Comparison of ENCODE assay signal across 11 cellular contexts in the genomic region with DNA sequence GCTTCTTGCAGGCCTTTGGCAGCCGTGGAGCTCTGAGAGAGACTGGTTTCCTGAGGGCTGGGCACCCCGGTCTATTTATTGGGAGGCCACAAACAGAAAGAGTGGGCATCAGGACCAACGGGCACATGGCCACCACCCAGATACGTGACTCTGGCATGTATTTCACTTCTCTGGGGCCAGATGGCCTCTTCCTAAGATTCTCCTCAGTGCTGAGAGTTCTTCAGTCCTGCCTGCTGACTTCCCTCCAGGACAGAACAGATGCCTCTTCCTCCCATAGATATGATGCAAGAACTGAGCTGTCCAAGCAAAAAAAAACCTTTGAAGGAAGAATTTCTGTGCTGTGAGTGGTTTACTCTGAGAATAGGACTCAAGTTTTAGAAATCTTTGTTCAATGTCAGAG.
DNase-seq lines count a peak whose midpoint lies in the region; ATAC-seq and TF ChIP-seq lines count a peak whose summit lies in the region.
"Had no signal": no experiment of that assay in that cellular context is flagged by ENCODE, and none has a peak within 500 bp of the region (broad histone marks: within the 10 kb centered on the region; RNA-seq: fewer than 3 reads in every experiment).

No MANE protein-coding gene starts in this region.

- no peak overlapping the region for H3K4me3 Mint-ChIP-seq in activated T-cell treated with anti-CD3 and anti-CD28 coated beads, Interleukin-2, amount 50 U/mL, for 72 hours
- H3K4me3 Mint-ChIP-seq in type B pancreatic cell: peak overlapping the region; percentile 9
- no peak overlapping the region for H3K4me3 Mint-ChIP-seq in activated naive CD8-positive, alpha-beta T cell treated with anti-CD3 and anti-CD28 coated beads for 36 hours
- H3K4me3 Mint-ChIP-seq: stimulated activated effector memory CD8-positive, alpha-beta T cell treated with anti-CD3 and anti-CD28 coated beads, Interleukin-12 subunit alpha, Interleukin-12 subunit beta, amount 100 ng/mL, for 72 hours had no signal

- DNase-seq in activated T-cell treated with anti-CD3 and anti-CD28 coated beads, Interleukin-2, amount 50 U/mL, for 72 hours: no peak
- DNase-seq in activated T-cell treated with anti-CD3 and anti-CD28 coated beads for 4 hours (no peak), WERI-Rb-1 (no peak), glomerular visceral epithelial cell (ENCODE audit: extremely low spot score) (peak; percentile 47), type B pancreatic cell (ENCODE audit: extremely low spot score, unreplicated experiment) (no peak), GM13977 (ENCODE audit: low spot score) (no peak)
- DNase-seq in activated naive CD8-positive, alpha-beta T cell treated with anti-CD3 and anti-CD28 coated beads for 36 hours: no peak
- DNase-seq: psoas muscle had no signal

- no peak overlapping the region for H3K4me3 ChIP-seq in WERI-Rb-1 (ENCODE audit: low read depth, low read length)
- H3K4me3 ChIP-seq: psoas muscle had no signal

- no peaks in the 10 kb centered on the region for H3K4me1 Mint-ChIP-seq in activated T-cell treated with anti-CD3 and anti-CD28 coated beads, Interleukin-2, amount 50 U/mL, for 72 hours (ENCODE audit: low read depth)
- H3K4me1 Mint-ChIP-seq in type B pancreatic cell (ENCODE audit: unreplicated experiment): peaks cover 52% of the 10 kb centered on the region
- H3K4me1 Mint-ChIP-seq in activated naive CD8-positive, alpha-beta T cell treated with anti-CD3 and anti-CD28 coated beads for 36 hours: no peaks in the 10 kb centered on the region
- H3K4me1 Mint-ChIP-seq: stimulated activated effector memory CD8-positive, alpha-beta T cell treated with anti-CD3 and anti-CD28 coated beads, Interleukin-12 subunit alpha, Interleukin-12 subunit beta, amount 100 ng/mL, for 72 hours had no signal

- H3K36me3 Mint-ChIP-seq in activated T-cell treated with anti-CD3 and anti-CD28 coated beads, Interleukin-2, amount 50 U/mL, for 72 hours (ENCODE audit: insufficient read depth in 2 of 2): no peaks in the 10 kb centered on the region
- peaks cover 23% of the 10 kb centered on the region for H3K36me3 Mint-ChIP-seq in type B pancreatic cell
- no peaks in the 10 kb centered on the region for H3K36me3 Mint-ChIP-seq in activated naive CD8-positive, alpha-beta T cell treated with anti-CD3 and anti-CD28 coated beads for 36 hours
- H3K36me3 Mint-ChIP-seq: stimulated activated effector memory CD8-positive, alpha-beta T cell treated with anti-CD3 and anti-CD28 coated beads, Interleukin-12 subunit alpha, Interleukin-12 subunit beta, amount 100 ng/mL, for 72 hours had no signal

- H3K27me3 ChIP-seq in WERI-Rb-1 (ENCODE audit: insufficient read depth, low read depth, severe bottlenecking): no peaks in the 10 kb centered on the region

- H3K9me3 Mint-ChIP-seq in activated T-cell treated with anti-CD3 and anti-CD28 coated beads, Interleukin-2, amount 50 U/mL, for 72 hours: no peaks in the 10 kb centered on the region
- H3K9me3 Mint-ChIP-seq in type B pancreatic cell: no peaks in the 10 kb centered on the region
- no peaks in the 10 kb centered on the region for H3K9me3 Mint-ChIP-seq in activated naive CD8-positive, alpha-beta T cell treated with anti-CD3 and anti-CD28 coated beads for 36 hours
- H3K9me3 Mint-ChIP-seq: activated T-helper 2 cell treated with anti-CD3 and anti-CD28 coated beads, Interferon-gamma antibody, Interleukin-2, Interleukin-4, amounts not matched to agents 10 μg/mL and 5 μg/mL and 100 μg/mL, durations not matched to agents 14 hours and 24 hours and 36 hours; stimulated activated effector memory CD8-positive, alpha-beta T cell treated with anti-CD3 and anti-CD28 coated beads, Interleukin-12 subunit alpha, Interleukin-12 subunit beta, amount 100 ng/mL, for 72 hours had no signal

- H3K27ac ChIP-seq in WERI-Rb-1: peak overlapping the region; percentile 67
- H3K27ac ChIP-seq: psoas muscle had no signal

- H3K27ac Mint-ChIP-seq in activated T-cell treated with anti-CD3 and anti-CD28 coated beads, Interleukin-2, amount 50 U/mL, for 72 hours: peak overlapping the region; percentile 5
- H3K27ac Mint-ChIP-seq in type B pancreatic cell: peak overlapping the region; percentile 50
- no peak overlapping the region for H3K27ac Mint-ChIP-seq in activated naive CD8-positive, alpha-beta T cell treated with anti-CD3 and anti-CD28 coated beads for 36 hours
- H3K27ac Mint-ChIP-seq: activated T-helper 2 cell treated with anti-CD3 and anti-CD28 coated beads, Interferon-gamma antibody, Interleukin-2, Interleukin-4, amounts not matched to agents 10 μg/mL and 5 μg/mL and 100 μg/mL, durations not matched to agents 14 hours and 24 hours and 36 hours; stimulated activated effector memory CD8-positive, alpha-beta T cell treated with anti-CD3 and anti-CD28 coated beads, Interleukin-12 subunit alpha, Interleukin-12 subunit beta, amount 100 ng/mL, for 72 hours had no signal

- H3K27me3 Mint-ChIP-seq in activated T-cell treated with anti-CD3 and anti-CD28 coated beads, Interleukin-2, amount 50 U/mL, for 72 hours (ENCODE audit: low read depth): peaks cover 5% of the 10 kb centered on the region
- no peaks in the 10 kb centered on the region for H3K27me3 Mint-ChIP-seq in type B pancreatic cell
- no peaks in the 10 kb centered on the region for H3K27me3 Mint-ChIP-seq in activated naive CD8-positive, alpha-beta T cell treated with anti-CD3 and anti-CD28 coated beads for 36 hours

- TF ChIP-seq CTCF in WERI-Rb-1 (IDR thresholded peaks at IDR 0.05; ENCODE audit: low read depth, low read length): no peak
- TF ChIP-seq CTCF in type B pancreatic cell (conservative IDR thresholded peaks at IDR 0.05): no peak
- no peak for TF ChIP-seq CTCF in GM13977 (IDR thresholded peaks at IDR 0.05; ENCODE audit: extremely low read depth, insufficient read depth, missing control alignments)

- H3K36me3 ChIP-seq in WERI-Rb-1: no peaks in the 10 kb centered on the region; the same call in 1 of the 2 replicates

- ATAC-seq in activated T-cell treated with anti-CD3 and anti-CD28 coated beads, Interleukin-2, amount 50 U/mL, for 72 hours (replicated peaks in 1 of 2): no peak
- ATAC-seq in HG02884 (IDR thresholded peaks at IDR 0.05; ENCODE audit: unreplicated experiment): no peak
- ATAC-seq: psoas muscle; stimulated activated effector memory CD8-positive, alpha-beta T cell treated with anti-CD3 and anti-CD28 coated beads, Interleukin-12 subunit alpha, Interleukin-12 subunit beta, amount 100 ng/mL, for 72 hours had no signal

- in situ Hi-C loops in GM13977 (cut with MboI; ENCODE audit: low pct_unique_long_range_greater_than_20kb, low sequenced_read_pairs, unreplicated experiment): no loop called here

- H3K9me3 ChIP-seq in WERI-Rb-1 (ENCODE audit: severe bottlenecking): no peaks in the 10 kb centered on the region
- H3K9me3 ChIP-seq: psoas muscle had no signal
